In genomic region chr20:47703748-47704147, GRCh38 we compare ENCODE assay signal across 1 cellular context.
TF ChIP-seq lines count a peak whose summit lies in the region.

No MANE protein-coding gene starts in this region.

TF ChIP-seq in GM12878, 131 proteins besides CTCF, POLR2A, EP300 and RAD21 (continued from another document):
- TF ChIP-seq ZNF274 (IDR thresholded peaks at IDR 0.05; ENCODE audit: insufficient read depth, insufficient read length) (no peak), NFXL1 (IDR thresholded peaks at IDR 0.05; ENCODE audit: borderline replicate concordance) (peak; percentile 14; the same call in 1 of the 2 replicates), ATF7 (IDR thresholded peaks at IDR 0.05; ENCODE audit: low read depth) (peak; percentile 88), TCF7 (IDR thresholded peaks at IDR 0.05; ENCODE audit: borderline replicate concordance) (no peak)
